In genomic region chr3:53213276-53213675, GRCh38 we compare ENCODE assay signal across 27 cellular contexts.
"Had no signal": no experiment of that assay in that cellular context is flagged by ENCODE, and none has a peak within 500 bp of the region (broad histone marks: within the 10 kb centered on the region; RNA-seq: fewer than 3 reads in every experiment).

No MANE protein-coding gene starts in this region.

- H3K36me3 Mint-ChIP-seq: natural killer cell treated with Interleukin-12 subunit alpha and Interleukin-12 subunit beta and Interleukin-15 and Interleukin-18, amount 100 ng/mL, for 72 hours had no signal

- H3K9me3 ChIP-seq: ovary, prostate gland, testis, thyroid gland, vagina had no signal

- H3K27ac Mint-ChIP-seq: naive thymus-derived CD4-positive, alpha-beta T cell; natural killer cell treated with Interleukin-12 subunit alpha and Interleukin-12 subunit beta and Interleukin-15 and Interleukin-18, amount 100 ng/mL, for 72 hours; stimulated activated naive B cell treated with anti-CD40 and anti-IgM and Interleukin-4, amounts not matched to agents 10 μg/mL and 1 μg/mL and 100 μg/mL, for 72 hours had no signal

- ATAC-seq: left lobe of liver; mucosa of descending colon; naive thymus-derived CD4-positive, alpha-beta T cell; natural killer cell treated with Interleukin-12 subunit alpha and Interleukin-12 subunit beta and Interleukin-15 and Interleukin-18, amount 100 ng/mL, for 72 hours; right cardiac atrium; sciatic nerve; stimulated activated naive B cell treated with anti-CD40 and anti-IgM and Interleukin-4, amounts not matched to agents 10 μg/mL and 1 μg/mL and 100 μg/mL, for 72 hours; stimulated activated naive CD8-positive, alpha-beta T cell treated with anti-CD3 and anti-CD28 coated beads, Interleukin-15, Interleukin-2, amounts not matched to agents 100 U/mL and 50 U/mL, for 24 hours had no signal

- H3K4me3 ChIP-seq: hepatocyte, lung, mucosa of descending colon, ovary, prostate gland, skin epidermis, stomach, testis, thyroid gland, transverse colon, upper lobe of left lung, vagina had no signal

- H3K27me3 Mint-ChIP-seq: stimulated activated naive B cell treated with anti-CD40 and anti-IgM and Interleukin-4, amounts not matched to agents 10 μg/mL and 1 μg/mL and 100 μg/mL, for 72 hours had no signal

- H3K27me3 ChIP-seq: hepatocyte, ovary, stomach, testis, thyroid gland, transverse colon, upper lobe of left lung, vagina had no signal

- H3K79me2 ChIP-seq: hepatocyte had no signal

- H3K4me1 ChIP-seq: prostate gland, stomach, testis, thyroid gland, transverse colon, upper lobe of left lung, vagina had no signal

- H3K9me3 Mint-ChIP-seq: natural killer cell treated with Interleukin-12 subunit alpha and Interleukin-12 subunit beta and Interleukin-15 and Interleukin-18, amount 100 ng/mL, for 72 hours had no signal

- H3K4me3 Mint-ChIP-seq: naive thymus-derived CD4-positive, alpha-beta T cell; natural killer cell treated with Interleukin-12 subunit alpha and Interleukin-12 subunit beta and Interleukin-15 and Interleukin-18, amount 100 ng/mL, for 72 hours; stimulated activated naive B cell treated with anti-CD40 and anti-IgM and Interleukin-4, amounts not matched to agents 10 μg/mL and 1 μg/mL and 100 μg/mL, for 72 hours had no signal

- H3K4me2 ChIP-seq: hepatocyte had no signal

- DNase-seq: islet precursor cell; mesendoderm; midbrain; mucosa of descending colon; naive thymus-derived CD4-positive, alpha-beta T cell; ovary; retina; stimulated activated CD4-positive, alpha-beta T cell treated with anti-CD3 and anti-CD28 coated beads, Interleukin-12 subunit alpha, Interleukin-12 subunit beta, amount 100 ng/mL, for 4 hours; stimulated activated CD4-positive, alpha-beta T cell treated with anti-CD3 and anti-CD28 coated beads, Interleukin-15, amount 100 ng/mL, for 24 hours; stimulated activated CD4-positive, alpha-beta T cell treated with anti-CD3 and anti-CD28 coated beads, Interleukin-2, amount 100 ng/mL, for 24 hours; stimulated activated CD4-positive, alpha-beta T cell treated with anti-CD3 and anti-CD28 coated beads, Interleukin-4, amount 100 ng/mL, for 1 hour; stimulated activated naive B cell treated with anti-CD40 and anti-IgM and Interleukin-4, amounts not matched to agents 10 μg/mL and 1 μg/mL and 100 μg/mL, for 72 hours; stimulated activated naive CD8-positive, alpha-beta T cell treated with anti-CD3 and anti-CD28 coated beads, Interleukin-15, Interleukin-2, amounts not matched to agents 100 U/mL and 50 U/mL, for 24 hours; stomach; testis; thyroid gland; transverse colon; upper lobe of left lung had no signal

- H3K36me3 ChIP-seq: ovary, prostate gland, stomach, thyroid gland, transverse colon, upper lobe of left lung, vagina had no signal

- H3K27ac ChIP-seq: hepatocyte, ovary, prostate gland, stomach, testis, thyroid gland, transverse colon, upper lobe of left lung, vagina had no signal
